Comparison of ENCODE assay signal across 18 cellular contexts in the genomic region with DNA sequence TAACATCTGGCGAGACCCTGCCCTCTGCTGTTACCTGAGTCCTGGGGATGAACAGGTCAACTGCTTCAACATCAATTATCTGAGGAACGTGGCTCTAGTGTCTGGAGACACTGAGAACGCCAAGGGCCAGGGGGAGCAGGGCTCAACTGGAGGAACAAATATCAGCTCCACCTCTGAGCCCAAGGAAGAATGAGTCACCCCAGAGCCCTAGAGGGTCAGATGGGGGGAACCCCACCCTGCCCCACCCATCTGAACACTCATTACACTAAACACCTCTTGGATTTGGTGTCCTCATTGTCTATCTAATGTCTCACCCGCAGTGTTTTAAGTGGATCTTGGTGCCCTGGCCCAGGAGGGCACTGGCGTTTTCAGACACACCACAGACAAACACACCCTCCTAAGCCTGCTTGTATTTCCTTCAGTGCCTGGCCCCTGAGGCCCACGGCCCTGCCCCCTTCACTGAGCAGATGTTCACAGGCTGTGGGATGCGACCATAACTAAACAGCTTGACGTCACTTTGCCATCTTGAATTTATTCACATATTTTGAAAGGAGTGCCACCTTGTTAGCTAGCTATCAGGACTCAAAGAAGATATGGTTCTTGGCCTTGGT. TPM values are rescaled to one million over a fixed set of nuclear protein-coding genes. Genes with fewer than 3 reads are reported as not detected.
DNase-seq lines count a peak whose midpoint lies in the region; ATAC-seq and TF ChIP-seq lines count a peak whose summit lies in the region.
"Had no signal": no experiment of that assay in that cellular context is flagged by ENCODE, and none has a peak within 500 bp of the region (broad histone marks: within the 10 kb centered on the region; RNA-seq: fewer than 3 reads in every experiment).

No MANE protein-coding gene starts in this region.

- H3K9me3 ChIP-seq in Peyer's patch, result no peaks in the 10 kb centered on the region
- H3K9me3 ChIP-seq: SJSA1 had no signal

- no peaks in the 10 kb centered on the region for H3K27me3 ChIP-seq in Peyer's patch
- H3K27me3 ChIP-seq: SJSA1 had no signal

- DNase-seq in ELR (ENCODE audit: low read depth), result peak; percentile 57
- peak; percentile 80 for DNase-seq in NCI-H82 (lab: John Stamatoyannopoulos, UW)
- no peak for DNase-seq in epithelial cell of prostate (ENCODE audit: low read depth, low spot score)
- no peak for DNase-seq in neural crest cell (ENCODE audit: low read depth, low spot score)
- DNase-seq in NCI-H774 (lab: John Stamatoyannopoulos, UW), result no peak
- DNase-seq in Peyer's patch, result no peak
- DNase-seq: activated naive CD4-positive, alpha-beta T cell treated with anti-CD3 and anti-CD28 coated beads, Interleukin-2, amount 50 U/mL, for 16 hours; caudate nucleus; CD4-positive, CD25-positive, alpha-beta regulatory T cell; H7; NCI-H1092 treated with DMSO at 0.1 percent for 48 hours; NCI-H510A treated with DMSO at 0.1 percent for 48 hours had no signal

- H3K36me3 Mint-ChIP-seq in neural crest cell (ENCODE audit: low read depth), result no peaks in the 10 kb centered on the region
- H3K36me3 Mint-ChIP-seq: CD4-positive, CD25-positive, alpha-beta regulatory T cell had no signal

- peaks cover 0 to 7% (median 4%) of the 10 kb centered on the region in 4 donors for H3K4me1 ChIP-seq in Peyer's patch

- H3K4me3 Mint-ChIP-seq in neural crest cell, result peak overlapping the region; percentile 96

- TF ChIP-seq POLR2A in Peyer's patch (IDR thresholded peaks at IDR 0.05), result no peak

- no peak overlapping the region for H3K4me3 ChIP-seq in Peyer's patch
- H3K4me3 ChIP-seq: lung, SJSA1, smooth muscle cell had no signal

- ATAC-seq in GM19023 (IDR thresholded peaks at IDR 0.05; ENCODE audit: unreplicated experiment) (no peak), HG02763 (IDR thresholded peaks at IDR 0.05; ENCODE audit: unreplicated experiment) (no peak)

- H3K27ac ChIP-seq in epithelial cell of prostate, result peak overlapping the region; percentile 73
- no peak overlapping the region for H3K27ac ChIP-seq in Peyer's patch
- H3K27ac ChIP-seq: SJSA1 had no signal

- no peak for TF ChIP-seq CTCF in neural crest cell (conservative IDR thresholded peaks at IDR 0.05)
- no peak for TF ChIP-seq CTCF in Peyer's patch (IDR thresholded peaks at IDR 0.05)

- peaks cover 27% of the 10 kb centered on the region for H3K4me1 Mint-ChIP-seq in neural crest cell

- H3K27ac Mint-ChIP-seq in neural crest cell (ENCODE audit: unreplicated experiment), result no peak overlapping the region

- H3K27me3 Mint-ChIP-seq in neural crest cell (ENCODE audit: low read depth), result peaks cover 4% of the 10 kb centered on the region

- H3K9me3 Mint-ChIP-seq in neural crest cell, result no peaks in the 10 kb centered on the region
- H3K9me3 Mint-ChIP-seq: CD4-positive, CD25-positive, alpha-beta regulatory T cell had no signal

- peaks cover 0 to 5% (median 0%) of the 10 kb centered on the region in 3 donors for H3K36me3 ChIP-seq in Peyer's patch

RNA-seq across cellular contexts. Expression of a gene that starts 2.2 kb away (rescaled TPM):
- total RNA-seq in neural crest cell (1.2 and 1.3 TPM in 2 replicates), Peyer's patch (not detected)
- total RNA-seq: CD4-positive, CD25-positive, alpha-beta regulatory T cell; lung; SJSA1; smooth muscle cell; subcutaneous adipose tissue had no signal

RNA-seq across cellular contexts. Expression of a gene that starts 5.5 kb away (rescaled TPM):
- 5.3 and 5.5 TPM in 2 replicates for total RNA-seq in neural crest cell
- total RNA-seq in Peyer's patch, result 10 to 100 TPM in 2 of 4 donors, 1 to 10 TPM in 2; 1.4 to 11.6 (median 9.6) TPM

RNA-seq across cellular contexts. Expression of a gene that starts 26.2 kb away (rescaled TPM):
- total RNA-seq in neural crest cell, result 30.0 and 31.1 TPM in 2 replicates
- total RNA-seq in Peyer's patch, result 10 to 100 TPM in 3 of 4 donors, 1 to 10 TPM in 1; 7.7 to 15.4 (median 12.3) TPM

RNA-seq across cellular contexts. Expression of a gene that starts 35.8 kb away (rescaled TPM):
- total RNA-seq in neural crest cell, result 0.32 and 0.44 TPM in 2 replicates
- total RNA-seq in Peyer's patch, result 10 to 100 TPM in 3 of 4 donors, 1 to 10 TPM in 1; 2.3 to 28.9 (median 15.3) TPM

Comparison
In these comparisons a context has a peak if more than half of its experiments do, and no peak if none do; other contexts are left out.
1. DNase-seq: peak in ELR (single experiment) and NCI-H82 (single experiment); none in epithelial cell of prostate (single experiment), neural crest cell (single experiment), NCI-H774 (single experiment) and Peyer's patch (0 of 3).